Comparison of ENCODE assay signal across 29 cellular contexts in genomic region chr6:27861861-27862260, GRCh38. TPM values are rescaled to one million over a fixed set of nuclear protein-coding genes. Genes with fewer than 3 reads are reported as not detected.
"Had no signal": no experiment of that assay in that cellular context is flagged by ENCODE, and none has a peak within 500 bp of the region (broad histone marks: within the 10 kb centered on the region; RNA-seq: fewer than 3 reads in every experiment).

No MANE protein-coding gene starts in this region.

- H3K36me3 Mint-ChIP-seq: memory B cell; stimulated activated memory B cell treated with anti-CD40 and anti-IgM and Interleukin-4, amounts not matched to agents 10 μg/mL and 1 μg/mL and 100 μg/mL, for 72 hours had no signal

- ATAC-seq: heart right ventricle; left cardiac atrium; sciatic nerve; stimulated activated memory B cell treated with anti-CD40 and anti-IgM and Interleukin-4, amounts not matched to agents 10 μg/mL and 1 μg/mL and 100 μg/mL, for 72 hours had no signal

- H3K9me3 Mint-ChIP-seq: activated T-cell treated with anti-CD3 and anti-CD28 coated beads, Interleukin-2, amount 50 U/mL, for 24 hours; activated T-helper 2 cell treated with anti-CD3 and anti-CD28 coated beads, Interferon-gamma antibody, Interleukin-2, Interleukin-4, amounts not matched to agents 10 μg/mL and 5 μg/mL and 100 μg/mL, durations not matched to agents 14 hours and 24 hours and 36 hours had no signal

- H3K27me3 Mint-ChIP-seq: activated T-cell treated with anti-CD3 and anti-CD28 coated beads, Interleukin-2, amount 50 U/mL, for 24 hours; memory B cell; stimulated activated memory B cell treated with anti-CD40 and anti-IgM and Interleukin-4, amounts not matched to agents 10 μg/mL and 1 μg/mL and 100 μg/mL, for 72 hours had no signal

- H3K27ac Mint-ChIP-seq: activated T-cell treated with anti-CD3 and anti-CD28 coated beads, Interleukin-2, amount 50 U/mL, for 24 hours; activated T-helper 2 cell treated with anti-CD3 and anti-CD28 coated beads, Interferon-gamma antibody, Interleukin-2, Interleukin-4, amounts not matched to agents 10 μg/mL and 5 μg/mL and 100 μg/mL, durations not matched to agents 14 hours and 24 hours and 36 hours; memory B cell had no signal

- H3K9me3 ChIP-seq: heart right ventricle, transverse colon, uterus had no signal

- H3K27ac ChIP-seq: cardiac muscle cell, heart right ventricle, transverse colon, uterus, WERI-Rb-1 had no signal

- H3K4me3 Mint-ChIP-seq: activated T-cell treated with anti-CD3 and anti-CD28 coated beads, Interleukin-2, amount 50 U/mL, for 24 hours; memory B cell; neural crest cell; stimulated activated memory B cell treated with anti-CD40 and anti-IgM and Interleukin-4, amounts not matched to agents 10 μg/mL and 1 μg/mL and 100 μg/mL, for 72 hours had no signal

- H3K36me3 ChIP-seq: cardiac muscle cell, heart right ventricle, transverse colon, uterus, WERI-Rb-1 had no signal

- DNase-seq: activated CD4-positive, CD25-positive, alpha-beta regulatory T cell treated with anti-CD3 and anti-CD28 coated beads, Interleukin-2, amount 50 U/mL, for 72 hours; activated CD8-positive, alpha-beta memory T cell treated with anti-CD3 and anti-CD28 coated beads, Interleukin-2, amount 50 U/mL, for 4 hours; activated naive CD4-positive, alpha-beta T cell; activated T-cell treated with anti-CD3 and anti-CD28 coated beads, Interleukin-2, amount 50 U/mL, for 24 hours; effector CD4-positive, alpha-beta T cell; heart right ventricle; islet precursor cell; left cardiac atrium; small intestine; stimulated activated CD4-positive, alpha-beta T cell treated with anti-CD3 and anti-CD28 coated beads, Interleukin-15, amount 100 ng/mL, for 24 hours; transverse colon; uterus; WERI-Rb-1 had no signal

- H3K4me3 ChIP-seq: cardiac muscle cell, heart right ventricle, transverse colon, uterus had no signal

RNA-seq across cellular contexts. Expression of gene OR2B2, which starts 50.3 kb away (rescaled TPM):
- total RNA-seq: activated T-helper 2 cell treated with anti-CD3 and anti-CD28 coated beads, Interferon-gamma antibody, Interleukin-2, Interleukin-4, amounts not matched to agents 10 μg/mL and 5 μg/mL and 100 μg/mL, durations not matched to agents 14 hours and 24 hours and 36 hours; cardiac muscle cell; chondrocyte; fibroblast of lung; heart right ventricle; left cardiac atrium; lower leg skin; mononuclear cell; myocyte; neural crest cell; omental fat pad; posterior vena cava; renal cortical epithelial cell; sciatic nerve; T-helper 2 cell treated with Interferon-gamma antibody and Interleukin-4, amounts not matched to agents 100 ng/mL and 5 ng/mL, for 36 hours; temporal lobe; transverse colon; uterus had no signal
